ENCODE assay signal across 24 cellular contexts in the genomic region with DNA sequence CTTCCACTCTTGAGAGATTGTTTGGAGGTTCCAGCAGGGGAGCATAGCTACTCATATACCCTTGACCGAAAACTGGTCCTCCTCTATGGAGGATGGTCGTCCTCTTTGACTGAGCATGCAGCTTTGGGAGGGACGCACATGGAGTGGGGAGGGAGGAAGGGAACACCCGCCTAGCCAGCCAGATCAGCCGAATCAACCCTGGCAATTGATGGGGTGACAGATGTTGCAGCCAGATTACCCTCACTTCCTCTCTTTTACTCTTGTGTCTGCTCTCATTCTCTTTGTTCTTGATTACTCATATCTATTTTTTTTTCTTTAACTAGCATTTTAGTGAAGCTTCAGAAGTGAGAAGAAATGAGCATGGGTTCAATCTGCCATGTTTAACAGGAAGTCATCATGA. TPM values are rescaled to one million over a fixed set of nuclear protein-coding genes. Genes with fewer than 3 reads are reported as not detected.
DNase-seq lines count a peak whose midpoint lies in the region; TF ChIP-seq lines count a peak whose summit lies in the region.
"Had no signal": no experiment of that assay in that cellular context is flagged by ENCODE, and none has a peak within 500 bp of the region (broad histone marks: within the 10 kb centered on the region; RNA-seq: fewer than 3 reads in every experiment).

No MANE protein-coding gene starts in this region.

- no TSS peak for BruUV-seq in PC-9 (replicated peaks; lab: Mats Ljungman, UMichigan)

- POLR2A ChIA-PET in activated CD4-positive, alpha-beta memory T cell treated with anti-CD3 and anti-CD28 coated beads, Interleukin-2, amount 10 ng/mL, durations not matched to agents 7 days and 5 days (lab: Charles Lee): interaction anchor here (1.9 kb wide), 1 partner anchor 28 kb away, joined by 5 read pairs; no protein-coding TSS in a partner anchor
- POLR2A ChIA-PET in activated CD4-positive, alpha-beta memory T cell treated with anti-CD3 and anti-CD28 coated beads for 36 hours (lab: Charles Lee): no interaction called here
- POLR2A ChIA-PET in PC-9 (lab: Charles Lee; ENCODE audit: unreplicated experiment): no interaction called here

- H3K27ac ChIP-seq in PC-9: no peak overlapping the region
- H3K27ac ChIP-seq: body of pancreas, spleen had no signal

- no peak for DNase-seq in activated CD4-positive, alpha-beta memory T cell treated with anti-CD3 and anti-CD28 coated beads, Interleukin-2, amount 10 ng/mL, durations not matched to agents 7 days and 5 days
- DNase-seq in activated CD4-positive, alpha-beta memory T cell treated with anti-CD3 and anti-CD28 coated beads for 36 hours: no peak
- peak; percentile 51 for DNase-seq in Jurkat, Clone E6-1 (ENCODE audit: low read depth, low spot score)
- no peak for DNase-seq in T-helper 2 cell treated with Interferon-gamma antibody and Interleukin-4, amounts not matched to agents 5 μg/mL and 100 μg/mL, for 36 hours (ENCODE audit: low spot score)
- DNase-seq in PC-9 (no peak), DMS 273 treated with DMSO at 0.1 percent for 48 hours (lab: John Stamatoyannopoulos, UW) (no peak), SK-N-DZ (ENCODE audit: low spot score) (no peak)
- DNase-seq: activated naive CD8-positive, alpha-beta T cell treated with anti-CD3 and anti-CD28 coated beads, Interleukin-2, amount 50 U/mL, for 24 hours; body of pancreas; cerebellar nuclear complex; DMS53; GDM1; NCI-H1417 treated with DMSO at 0.1 percent for 48 hours; NCI-H510A; Peyer's patch; posterior cingulate gyrus; right cardiac atrium; SHP77 treated with DMSO at 0.1 percent for 48 hours; spleen; stimulated activated CD4-positive, alpha-beta T cell treated with anti-CD3 and anti-CD28 coated beads, Interleukin-2, amount 100 ng/mL, for 48 hours; transverse colon had no signal

- peaks cover 25% of the 10 kb centered on the region for H3K36me3 Mint-ChIP-seq in activated CD4-positive, alpha-beta memory T cell treated with anti-CD3 and anti-CD28 coated beads, Interleukin-2, amount 10 ng/mL, durations not matched to agents 7 days and 5 days (ENCODE audit: low read depth)
- no peaks in the 10 kb centered on the region for H3K36me3 Mint-ChIP-seq in activated CD4-positive, alpha-beta memory T cell treated with anti-CD3 and anti-CD28 coated beads for 36 hours
- peaks cover 43% of the 10 kb centered on the region for H3K36me3 Mint-ChIP-seq in T-helper 2 cell treated with Interferon-gamma antibody and Interleukin-4, amounts not matched to agents 5 μg/mL and 100 μg/mL, for 36 hours (ENCODE audit: low read depth)
- peaks cover 52% of the 10 kb centered on the region for H3K36me3 Mint-ChIP-seq in dendritic cell treated with granulocyte-macrophage colony-stimulating factor and Interleukin-4, amounts not matched to agents 40 ng/mL and 50 ng/mL, for 4 days (ENCODE audit: low read depth)
- H3K36me3 Mint-ChIP-seq: memory B cell had no signal

- peaks cover 5% of the 10 kb centered on the region; the same call in 1 of the 2 replicates for H3K36me3 ChIP-seq in PC-9 (ENCODE audit: low read depth)

- H3K4me3 Mint-ChIP-seq in activated CD4-positive, alpha-beta memory T cell treated with anti-CD3 and anti-CD28 coated beads, Interleukin-2, amount 10 ng/mL, durations not matched to agents 7 days and 5 days: no peak overlapping the region
- H3K4me3 Mint-ChIP-seq in activated CD4-positive, alpha-beta memory T cell treated with anti-CD3 and anti-CD28 coated beads for 36 hours: no peak overlapping the region
- no peak overlapping the region for H3K4me3 Mint-ChIP-seq in T-helper 2 cell treated with Interferon-gamma antibody and Interleukin-4, amounts not matched to agents 5 μg/mL and 100 μg/mL, for 36 hours
- H3K4me3 Mint-ChIP-seq in dendritic cell treated with granulocyte-macrophage colony-stimulating factor and Interleukin-4, amounts not matched to agents 40 ng/mL and 50 ng/mL, for 4 days: no peak overlapping the region
- H3K4me3 Mint-ChIP-seq: activated naive CD8-positive, alpha-beta T cell treated with anti-CD3 and anti-CD28 coated beads, Interleukin-2, amount 50 U/mL, for 24 hours; B cell; memory B cell had no signal

- CTCF ChIA-PET in activated CD4-positive, alpha-beta memory T cell treated with anti-CD3 and anti-CD28 coated beads, Interleukin-2, amount 10 ng/mL, durations not matched to agents 7 days and 5 days (lab: Charles Lee): interaction anchor here (1.0 kb wide), 1 partner anchor 28 kb away, joined by 5 read pairs; no protein-coding TSS in a partner anchor
- CTCF ChIA-PET in activated CD4-positive, alpha-beta memory T cell treated with anti-CD3 and anti-CD28 coated beads for 36 hours (lab: Charles Lee): no interaction called here
- CTCF ChIA-PET in PC-9 (lab: Charles Lee): no interaction called here

- no peaks in the 10 kb centered on the region for H3K27me3 Mint-ChIP-seq in activated CD4-positive, alpha-beta memory T cell treated with anti-CD3 and anti-CD28 coated beads, Interleukin-2, amount 10 ng/mL, durations not matched to agents 7 days and 5 days
- no peaks in the 10 kb centered on the region for H3K27me3 Mint-ChIP-seq in activated CD4-positive, alpha-beta memory T cell treated with anti-CD3 and anti-CD28 coated beads for 36 hours
- H3K27me3 Mint-ChIP-seq in T-helper 2 cell treated with Interferon-gamma antibody and Interleukin-4, amounts not matched to agents 5 μg/mL and 100 μg/mL, for 36 hours (ENCODE audit: low read depth): no peaks in the 10 kb centered on the region
- no peaks in the 10 kb centered on the region for H3K27me3 Mint-ChIP-seq in dendritic cell treated with granulocyte-macrophage colony-stimulating factor and Interleukin-4, amounts not matched to agents 40 ng/mL and 50 ng/mL, for 4 days
- H3K27me3 Mint-ChIP-seq: activated naive CD8-positive, alpha-beta T cell treated with anti-CD3 and anti-CD28 coated beads, Interleukin-2, amount 50 U/mL, for 24 hours; B cell had no signal

- peaks cover 20% of the 10 kb centered on the region for H3K4me1 Mint-ChIP-seq in activated CD4-positive, alpha-beta memory T cell treated with anti-CD3 and anti-CD28 coated beads, Interleukin-2, amount 10 ng/mL, durations not matched to agents 7 days and 5 days
- H3K4me1 Mint-ChIP-seq in activated CD4-positive, alpha-beta memory T cell treated with anti-CD3 and anti-CD28 coated beads for 36 hours (ENCODE audit: low read depth): peaks cover 3% of the 10 kb centered on the region
- H3K4me1 Mint-ChIP-seq in T-helper 2 cell treated with Interferon-gamma antibody and Interleukin-4, amounts not matched to agents 5 μg/mL and 100 μg/mL, for 36 hours (ENCODE audit: low read depth): peaks cover 25% of the 10 kb centered on the region
- H3K4me1 Mint-ChIP-seq in dendritic cell treated with granulocyte-macrophage colony-stimulating factor and Interleukin-4, amounts not matched to agents 40 ng/mL and 50 ng/mL, for 4 days (ENCODE audit: low read depth): peaks cover 40% of the 10 kb centered on the region
- H3K4me1 Mint-ChIP-seq: B cell, memory B cell had no signal

- H3K9me3 Mint-ChIP-seq in activated CD4-positive, alpha-beta memory T cell treated with anti-CD3 and anti-CD28 coated beads, Interleukin-2, amount 10 ng/mL, durations not matched to agents 7 days and 5 days: peaks cover 9% of the 10 kb centered on the region
- no peaks in the 10 kb centered on the region for H3K9me3 Mint-ChIP-seq in activated CD4-positive, alpha-beta memory T cell treated with anti-CD3 and anti-CD28 coated beads for 36 hours
- H3K9me3 Mint-ChIP-seq in T-helper 2 cell treated with Interferon-gamma antibody and Interleukin-4, amounts not matched to agents 5 μg/mL and 100 μg/mL, for 36 hours: peaks cover 7% of the 10 kb centered on the region
- H3K9me3 Mint-ChIP-seq in dendritic cell treated with granulocyte-macrophage colony-stimulating factor and Interleukin-4, amounts not matched to agents 40 ng/mL and 50 ng/mL, for 4 days: no peaks in the 10 kb centered on the region
- H3K9me3 Mint-ChIP-seq: memory B cell had no signal

- H3K9me2 ChIP-seq in PC-9 (ENCODE audit: insufficient read depth): no peaks in the 10 kb centered on the region

- no peaks in the 10 kb centered on the region for H3K9me3 ChIP-seq in PC-9 (ENCODE audit: insufficient read depth, low read depth)
- H3K9me3 ChIP-seq: body of pancreas, Peyer's patch, spleen, transverse colon had no signal

- H3K4me2 ChIP-seq in PC-9: no peak overlapping the region

- no peaks in the 10 kb centered on the region for H3K27me3 ChIP-seq in PC-9 (ENCODE audit: insufficient read depth, low read depth)
- H3K27me3 ChIP-seq: body of pancreas, Peyer's patch, spleen, transverse colon had no signal

- 0 out of 2 replicates have a peak, but pooled peaks cover 9% of the 10 kb centered on the region for H3K79me2 ChIP-seq in PC-9 (ENCODE audit: low read depth)

- H3K27ac Mint-ChIP-seq in activated CD4-positive, alpha-beta memory T cell treated with anti-CD3 and anti-CD28 coated beads, Interleukin-2, amount 10 ng/mL, durations not matched to agents 7 days and 5 days: peak overlapping the region; percentile 48
- H3K27ac Mint-ChIP-seq in activated CD4-positive, alpha-beta memory T cell treated with anti-CD3 and anti-CD28 coated beads for 36 hours: no peak overlapping the region
- peak overlapping the region; percentile 73 for H3K27ac Mint-ChIP-seq in T-helper 2 cell treated with Interferon-gamma antibody and Interleukin-4, amounts not matched to agents 5 μg/mL and 100 μg/mL, for 36 hours
- H3K27ac Mint-ChIP-seq in dendritic cell treated with granulocyte-macrophage colony-stimulating factor and Interleukin-4, amounts not matched to agents 40 ng/mL and 50 ng/mL, for 4 days: peak overlapping the region; percentile 32
- H3K27ac Mint-ChIP-seq: activated naive CD8-positive, alpha-beta T cell treated with anti-CD3 and anti-CD28 coated beads, Interleukin-2, amount 50 U/mL, for 24 hours; B cell; memory B cell had no signal

- intact Hi-C loops in activated CD4-positive, alpha-beta memory T cell treated with anti-CD3 and anti-CD28 coated beads for 36 hours (cut with micrococcal nuclease): loop anchor here (2.0 kb wide), 1 partner anchor 28 kb away; no protein-coding TSS in a partner anchor
- intact Hi-C loops in dendritic cell treated with granulocyte-macrophage colony-stimulating factor and Interleukin-4, amounts not matched to agents 40 ng/mL and 50 ng/mL, for 4 days (cut with micrococcal nuclease): no loop called here
- intact Hi-C loops in PC-9 (cut with micrococcal nuclease; ENCODE audit: unreplicated experiment): no loop called here

- H3K4me3 ChIP-seq in Jurkat, Clone E6-1 (ENCODE audit: low read length): no peak overlapping the region
- H3K4me3 ChIP-seq in PC-9: no peak overlapping the region
- H3K4me3 ChIP-seq: body of pancreas, Peyer's patch, spleen, transverse colon had no signal

- H2AFZ ChIP-seq in PC-9: no peak overlapping the region

- no peaks in the 10 kb centered on the region for H3F3A ChIP-seq in PC-9 (ENCODE audit: insufficient read depth, low read depth)

- no peak for TF ChIP-seq CTCF in PC-9 (conservative IDR thresholded peaks at IDR 0.05)

- H3K4me1 ChIP-seq in PC-9 (replicated peaks; ENCODE audit: insufficient read depth): no peaks in the 10 kb centered on the region

- no peaks in the 10 kb centered on the region for H4K20me1 ChIP-seq in PC-9 (ENCODE audit: insufficient read depth)

RNA-seq across cellular contexts. Expression of a gene that starts 19.6 kb away (rescaled TPM):
- 10 to 100 TPM; 24.5 to 27.9 TPM for total RNA-seq in activated CD4-positive, alpha-beta memory T cell treated with anti-CD3 and anti-CD28 coated beads, Interleukin-2, amount 10 ng/mL, durations not matched to agents 7 days and 5 days
- total RNA-seq in activated CD4-positive, alpha-beta memory T cell treated with anti-CD3 and anti-CD28 coated beads for 36 hours: 10 to 100 TPM in 1 of 2 experiments, 1 to 10 TPM in 1; 8.7 to 10.1 TPM
- not detected for polyA plus RNA-seq in Jurkat, Clone E6-1 (2012; ENCODE audit: insufficient read depth, insufficient read length)
- total RNA-seq in PC-9 (2021): 53.7 and 81.8 TPM in 2 replicates
- 15.9 and 26.8 TPM in 2 replicates for polyA plus RNA-seq in SK-N-DZ (2014; cell fraction: cytosol; rRNA removed)
- polyA plus RNA-seq in SK-N-DZ (2014; cell fraction: nucleus; rRNA removed): 5.1 and 10.7 TPM in 2 replicates
